In the genomic region with DNA sequence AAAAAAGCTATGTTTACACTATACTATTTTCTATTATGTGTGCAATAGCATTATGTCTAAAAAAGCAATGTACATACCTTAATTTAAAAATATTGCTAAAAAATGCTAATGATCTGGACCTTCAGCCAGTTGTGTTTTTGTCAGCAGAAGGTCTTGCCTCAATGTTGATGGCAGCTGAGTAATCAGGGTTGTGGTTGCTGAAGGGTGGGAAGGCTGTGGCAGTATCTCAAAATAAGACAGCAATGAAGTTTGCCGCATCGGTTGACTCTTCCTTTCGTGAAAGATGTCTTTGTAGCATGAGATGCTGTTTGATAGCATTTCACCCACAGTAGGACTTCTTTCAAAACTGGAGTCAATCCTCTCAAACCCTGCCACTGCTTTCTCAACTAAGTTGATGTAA, we compare ENCODE assay signal across 30 cellular contexts.
"Had no signal": no experiment of that assay in that cellular context is flagged by ENCODE, and none has a peak within 500 bp of the region (broad histone marks: within the 10 kb centered on the region; RNA-seq: fewer than 3 reads in every experiment).

No MANE protein-coding gene starts in this region.

- H3K9me3 Mint-ChIP-seq: activated B cell treated with CpG ODN at 0.5 μM for 24 hours; activated naive CD4-positive, alpha-beta T cell treated with anti-CD3 and anti-CD28 coated beads, Interleukin-2, amount 10 ng/mL, durations not matched to agents 7 days and 5 days had no signal

- H3K27me3 Mint-ChIP-seq: brain had no signal

- H3K27ac ChIP-seq: ascending aorta, breast epithelium, cardiac muscle cell, colonic mucosa, gastroesophageal sphincter, heart right ventricle, hepatocyte, WERI-Rb-1 had no signal

- DNase-seq: activated B cell treated with CpG ODN at 0.5 μM for 24 hours; activated CD4-positive, alpha-beta T cell treated with anti-CD3 and anti-CD28 coated beads for 48 hours; activated CD4-positive, alpha-beta T cell treated with anti-CD3 and anti-CD28 coated beads, Interleukin-2, amount 50 U/mL, for 1 hour; activated CD4-positive, alpha-beta T cell treated with anti-CD3 and anti-CD28 coated beads, Interleukin-2, amount 50 U/mL, for 48 hours; activated CD8-positive, alpha-beta memory T cell treated with anti-CD3 and anti-CD28 coated beads, Interleukin-2, amount 50 U/mL, for 48 hours; activated effector memory CD4-positive, alpha-beta T cell treated with anti-CD3 and anti-CD28 coated beads, Interleukin-2, amount 50 U/mL, for 16 hours; activated naive CD4-positive, alpha-beta T cell; activated naive CD4-positive, alpha-beta T cell treated with anti-CD3 and anti-CD28 coated beads, Interleukin-2, amount 10 ng/mL, durations not matched to agents 7 days and 5 days; activated naive CD8-positive, alpha-beta T cell treated with anti-CD3 and anti-CD28 coated beads, Interleukin-2, amount 10 ng/mL, durations not matched to agents 7 days and 5 days; activated T-cell treated with anti-CD3 and anti-CD28 coated beads for 4 hours; activated T-cell treated with anti-CD3 and anti-CD28 coated beads, Interleukin-2, amount 50 U/mL, for 24 hours; central memory CD4-positive, alpha-beta T cell; cerebellar nuclear complex; colonic mucosa; effector CD8-positive, alpha-beta T cell; foreskin melanocyte; heart right ventricle; T1000; WERI-Rb-1 had no signal

- H3K27ac Mint-ChIP-seq: activated B cell treated with CpG ODN at 0.5 μM for 24 hours; activated naive CD4-positive, alpha-beta T cell treated with anti-CD3 and anti-CD28 coated beads, Interleukin-2, amount 10 ng/mL, durations not matched to agents 7 days and 5 days; activated naive CD4-positive, alpha-beta T cell treated with anti-CD3 and anti-CD28 coated beads, Interleukin-2, amount 50 U/mL, for 72 hours; activated naive CD8-positive, alpha-beta T cell treated with anti-CD3 and anti-CD28 coated beads, Interleukin-2, amount 10 ng/mL, durations not matched to agents 7 days and 5 days; activated T-cell treated with anti-CD3 and anti-CD28 coated beads, Interleukin-2, amount 50 U/mL, for 24 hours; activated T-helper 1 cell treated with anti-CD3 and anti-CD28 coated beads, Interleukin-12 subunit alpha, Interleukin-12 subunit beta, Interleukin-2, Interleukin-4 antibody, amounts not matched to agents 30 ng/mL and 10 ng/mL and 1 ng/mL, durations not matched to agents 14 hours and 24 hours and 36 hours; activated T-helper 2 cell treated with anti-CD3 and anti-CD28 coated beads, Interferon-gamma antibody, Interleukin-2, Interleukin-4, amounts not matched to agents 10 μg/mL and 5 μg/mL and 100 μg/mL, durations not matched to agents 14 hours and 24 hours and 36 hours; brain had no signal

- H3K4me3 Mint-ChIP-seq: activated B cell treated with CpG ODN at 0.5 μM for 24 hours; activated naive CD4-positive, alpha-beta T cell treated with anti-CD3 and anti-CD28 coated beads, Interleukin-2, amount 10 ng/mL, durations not matched to agents 7 days and 5 days; activated naive CD8-positive, alpha-beta T cell treated with anti-CD3 and anti-CD28 coated beads, Interleukin-2, amount 10 ng/mL, durations not matched to agents 7 days and 5 days; activated T-cell treated with anti-CD3 and anti-CD28 coated beads, Interleukin-2, amount 50 U/mL, for 24 hours; activated T-helper 1 cell treated with anti-CD3 and anti-CD28 coated beads, Interleukin-12 subunit alpha, Interleukin-12 subunit beta, Interleukin-2, Interleukin-4 antibody, amounts not matched to agents 30 ng/mL and 10 ng/mL and 1 ng/mL, durations not matched to agents 14 hours and 24 hours and 36 hours; brain had no signal

- ATAC-seq: activated CD4-positive, CD25-positive, alpha-beta regulatory T cell treated with anti-CD3 and anti-CD28 coated beads, Interleukin-2, amount 50 U/mL, for 24 hours; activated naive CD4-positive, alpha-beta T cell treated with anti-CD3 and anti-CD28 coated beads, Interleukin-2, amount 50 U/mL, for 72 hours; esophagus mucosa; gastroesophageal sphincter; heart right ventricle had no signal

- H3K36me3 Mint-ChIP-seq: activated naive CD4-positive, alpha-beta T cell treated with anti-CD3 and anti-CD28 coated beads, Interleukin-2, amount 10 ng/mL, durations not matched to agents 7 days and 5 days; brain had no signal

- H3K4me1 Mint-ChIP-seq: activated B cell treated with CpG ODN at 0.5 μM for 24 hours; activated naive CD4-positive, alpha-beta T cell treated with anti-CD3 and anti-CD28 coated beads, Interleukin-2, amount 10 ng/mL, durations not matched to agents 7 days and 5 days had no signal
